Comparison of ENCODE assay signal across 1 cellular context in genomic region chr3:177197041-177197933, GRCh38.
TF ChIP-seq lines count a peak whose summit lies in the region.

Gene TBL1XR1, minus strand, starts transcription at chr3:177197482. Its CDS starts 132,505 bp downstream, at chr3:177064977.

TF ChIP-seq in HepG2, 621 proteins besides CTCF, POLR2A, EP300 and RAD21 (continued from another document and continues in another):
- TF ChIP-seq ZSCAN25 (CRISPR knock-in tag; IDR thresholded peaks at IDR 0.05): no peak
- no peak for TF ChIP-seq ZNF747 (CRISPR knock-in tag; IDR thresholded peaks at IDR 0.05; ENCODE audit: borderline replicate concordance)
- no peak for TF ChIP-seq CREB3 (CRISPR knock-in tag; IDR thresholded peaks at IDR 0.05)
- TF ChIP-seq ZNF691 (CRISPR knock-in tag; IDR thresholded peaks at IDR 0.05; ENCODE audit: borderline replicate concordance, low read depth): no peak
- no peak for TF ChIP-seq ZNF224 (CRISPR knock-in tag; IDR thresholded peaks at IDR 0.05)
- no peak for TF ChIP-seq ZNF777 (CRISPR knock-in tag; IDR thresholded peaks at IDR 0.05)
- peak; percentile 57; the same call in 1 of the 2 replicates for TF ChIP-seq FOXO1 (CRISPR knock-in tag; IDR thresholded peaks at IDR 0.05)
- TF ChIP-seq THAP11 (CRISPR knock-in tag; IDR thresholded peaks at IDR 0.05): no peak
- TF ChIP-seq MTF2 (CRISPR knock-in tag; IDR thresholded peaks at IDR 0.05; ENCODE audit: borderline replicate concordance): no peak
- TF ChIP-seq EHMT2 (IDR thresholded peaks at IDR 0.05; ENCODE audit: borderline replicate concordance, low read depth, low read length): no peak
- no peak for TF ChIP-seq ZNF280B (CRISPR knock-in tag; IDR thresholded peaks at IDR 0.05; ENCODE audit: borderline replicate concordance)
- TF ChIP-seq DDIT3 (CRISPR knock-in tag; IDR thresholded peaks at IDR 0.05): no peak
- no peak for TF ChIP-seq PHB2 (IDR thresholded peaks at IDR 0.05; ENCODE audit: partially characterized antibody)
- no peak for TF ChIP-seq SCMH1 (CRISPR knock-in tag; IDR thresholded peaks at IDR 0.05; ENCODE audit: borderline replicate concordance)
- no peak for TF ChIP-seq GATA4 (IDR thresholded peaks at IDR 0.05; ENCODE audit: borderline replicate concordance, low read depth)
- no peak for TF ChIP-seq ZNF678 (CRISPR knock-in tag; IDR thresholded peaks at IDR 0.05)
- TF ChIP-seq SNAPC4 (CRISPR knock-in tag; IDR thresholded peaks at IDR 0.05): no peak
- no peak for TF ChIP-seq ZNF256 (CRISPR knock-in tag; conservative IDR thresholded peaks at IDR 0.05)
- TF ChIP-seq ZNF326 (CRISPR knock-in tag; IDR thresholded peaks at IDR 0.05; ENCODE audit: borderline replicate concordance): no peak
- TF ChIP-seq PAX8 (CRISPR knock-in tag; IDR thresholded peaks at IDR 0.05; ENCODE audit: borderline replicate concordance): no peak
- 0 out of 2 replicates have a peak, but pooled peaks have one; percentile 5 for TF ChIP-seq SAP130 (CRISPR knock-in tag; IDR thresholded peaks at IDR 0.05; ENCODE audit: low read depth)
- TF ChIP-seq ZNF17 (CRISPR knock-in tag; IDR thresholded peaks at IDR 0.05): no peak
- TF ChIP-seq HOXA9 (CRISPR knock-in tag; IDR thresholded peaks at IDR 0.05; ENCODE audit: borderline replicate concordance): no peak
- TF ChIP-seq WIZ (CRISPR knock-in tag; IDR thresholded peaks at IDR 0.05): no peak
- TF ChIP-seq NCOA5 (CRISPR knock-in tag; IDR thresholded peaks at IDR 0.05): no peak
- TF ChIP-seq MAZ (IDR thresholded peaks at IDR 0.05; ENCODE audit: borderline replicate concordance, low read depth, low read length): peak; percentile 35; the same call in 1 of the 2 replicates
- TF ChIP-seq MAZ (CRISPR knock-in tag; IDR thresholded peaks at IDR 0.05; ENCODE audit: low read depth): peak; percentile 3; the same call in 1 of the 2 replicates
- peak; percentile 39 for TF ChIP-seq ZFX (CRISPR knock-in tag; IDR thresholded peaks at IDR 0.05; ENCODE audit: low read depth)
- TF ChIP-seq TRIM24 (CRISPR knock-in tag; IDR thresholded peaks at IDR 0.05): no peak
- peak; percentile 44; the same call in 1 of the 2 replicates for TF ChIP-seq RFX5 (IDR thresholded peaks at IDR 0.05; ENCODE audit: low read depth, low read length)
- no peak for TF ChIP-seq ZBTB49 (CRISPR knock-in tag; IDR thresholded peaks at IDR 0.05; ENCODE audit: borderline replicate concordance)
- no peak for TF ChIP-seq ZNF883 (CRISPR knock-in tag; IDR thresholded peaks at IDR 0.05; ENCODE audit: not compliant biosample characterization)
- TF ChIP-seq KLF13 (CRISPR knock-in tag; IDR thresholded peaks at IDR 0.05): no peak
- TF ChIP-seq SAFB2 (CRISPR knock-in tag; IDR thresholded peaks at IDR 0.05; ENCODE audit: borderline replicate concordance, low read depth): no peak
- TF ChIP-seq HNRNPH1 (optimal IDR thresholded peaks at IDR 0.05; ENCODE audit: low read depth, low read length): no peak
- TF ChIP-seq HBP1 (CRISPR knock-in tag; IDR thresholded peaks at IDR 0.05; ENCODE audit: low read depth): no peak
- no peak for TF ChIP-seq ZNF768 (CRISPR knock-in tag; IDR thresholded peaks at IDR 0.05)
- TF ChIP-seq POLR2G (IDR thresholded peaks at IDR 0.05; ENCODE audit: low read depth, low read length): peak; percentile 50; the same call in 1 of the 2 replicates
- no peak for TF ChIP-seq ZSCAN22 (CRISPR knock-in tag; IDR thresholded peaks at IDR 0.05)
- TF ChIP-seq RBM22 (optimal IDR thresholded peaks at IDR 0.05; ENCODE audit: low read length): no peak
- no peak for TF ChIP-seq DBP (CRISPR knock-in tag; IDR thresholded peaks at IDR 0.05; ENCODE audit: not compliant biosample characterization)
- peak; percentile 97 for TF ChIP-seq ZNF142 (CRISPR knock-in tag; IDR thresholded peaks at IDR 0.05)
- TF ChIP-seq HDAC1 (CRISPR knock-in tag; IDR thresholded peaks at IDR 0.05): 0 out of 2 replicates have a peak, but pooled peaks have one; percentile 29
- no peak for TF ChIP-seq ZNF615 (CRISPR knock-in tag; IDR thresholded peaks at IDR 0.05; ENCODE audit: borderline replicate concordance)
